Comparison of ENCODE assay signal across 8 cellular contexts in the genomic region with DNA sequence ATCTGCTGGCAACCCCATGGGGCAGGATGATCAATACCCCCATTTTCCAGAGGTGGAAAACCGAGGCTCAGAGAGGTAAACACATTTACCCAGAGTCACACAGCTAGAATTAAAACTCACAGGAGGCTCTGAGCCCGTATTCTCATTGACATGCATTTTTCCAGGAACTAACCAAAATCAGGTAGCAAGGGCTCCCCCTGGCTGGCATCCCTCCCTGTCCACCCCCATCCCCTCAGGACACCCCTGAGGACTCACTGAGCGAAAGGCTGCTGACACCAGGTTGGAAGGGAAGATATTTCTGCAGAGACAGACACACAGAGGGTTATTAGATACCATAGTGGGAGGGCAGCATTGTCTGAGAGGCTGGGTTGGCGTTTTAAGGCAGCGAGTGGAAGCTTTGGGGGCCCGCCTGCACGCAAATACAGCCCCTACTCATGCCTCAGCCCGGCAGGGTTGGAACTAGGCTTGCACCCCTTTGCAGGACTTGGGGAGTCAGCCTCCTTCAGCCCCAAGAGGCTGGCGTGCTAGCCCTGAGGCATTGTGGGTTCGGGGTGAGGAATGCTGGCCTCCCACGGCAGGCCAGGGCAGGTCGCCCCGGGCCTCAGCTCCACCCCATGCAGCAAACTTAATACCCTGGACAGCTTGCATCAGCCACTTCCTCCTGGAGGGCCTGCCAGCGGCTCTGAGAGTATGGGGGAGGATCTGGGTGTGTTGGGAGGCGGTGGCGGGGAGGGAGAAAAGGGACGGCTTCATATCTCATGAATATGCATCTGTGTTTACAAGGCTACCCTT. TPM values are rescaled to one million over a fixed set of nuclear protein-coding genes. Genes with fewer than 3 reads are reported as not detected.
A peak's percentile ranks its signal among the peaks of the same experiment; 100 is the strongest.
DNase-seq lines count a peak whose midpoint lies in the region; ATAC-seq and TF ChIP-seq lines count a peak whose summit lies in the region.

No MANE protein-coding gene starts in this region.

- no peak overlapping the region for H2AFZ ChIP-seq in OCI-LY7 (ENCODE audit: low read length)

- POLR2A ChIA-PET in OCI-LY7 (lab: Charles Lee): interaction anchor here (0.6 to 1.1 kb wide), 2 partner anchors 329 to 472 kb away, joined by 3 to 4 read pairs; partner anchors contain the start of gene ZC3H4

- peak overlapping the region; percentile 98 for H3K4me3 Mint-ChIP-seq in activated T-cell treated with anti-CD3 and anti-CD28 coated beads, Interleukin-2, amount 50 U/mL, for 4 hours
- H3K4me3 Mint-ChIP-seq in osteocyte (ENCODE audit: unreplicated experiment): peak overlapping the region; percentile 95

- no peaks in the 10 kb centered on the region for H3K9me3 ChIP-seq in OCI-LY7 (ENCODE audit: low read length)

- H3K9me2 ChIP-seq in OCI-LY7 (ENCODE audit: insufficient read depth, low read length): no peaks in the 10 kb centered on the region

- H3K4me1 ChIP-seq in OCI-LY7 (ENCODE audit: insufficient read depth, low read length, poor library complexity, severe bottlenecking): peaks cover 24% of the 10 kb centered on the region

- peaks cover 84% of the 10 kb centered on the region for H3K36me3 ChIP-seq in OCI-LY7 (ENCODE audit: insufficient read depth, low read length)

- H3K4me3 ChIP-seq in OCI-LY7 (ENCODE audit: low read depth, low read length, poor library complexity, severe bottlenecking): peak overlapping the region; percentile 87
- peak overlapping the region; percentile 96 for H3K4me3 ChIP-seq in fibroblast of villous mesenchyme (ENCODE audit: low read depth, low read length)

- intact Hi-C loops in OCI-LY7 (cut with micrococcal nuclease; ENCODE audit: unreplicated experiment): loop anchor here (5.0 kb wide), 1 partner anchor 67 kb away; the partner anchor contains the start of gene PRKD2

- H3K4me1 Mint-ChIP-seq in activated T-cell treated with anti-CD3 and anti-CD28 coated beads, Interleukin-2, amount 50 U/mL, for 4 hours (ENCODE audit: low read depth): peaks cover 40% of the 10 kb centered on the region
- H3K4me1 Mint-ChIP-seq in osteocyte (ENCODE audit: unreplicated experiment): peaks cover 52% of the 10 kb centered on the region

- DNase-seq in GM04503 (ENCODE audit: low read depth) (peak; percentile 77), OCI-LY7 (ENCODE audit: low spot score) (peak; percentile 92), fibroblast of villous mesenchyme (ENCODE audit: low read depth) (peak; percentile 95), osteocyte (ENCODE audit: extremely low spot score, unreplicated experiment) (peak; percentile 96)
- DNase-seq in activated T-cell treated with anti-CD3 and anti-CD28 coated beads, Interleukin-2, amount 50 U/mL, for 4 hours: peak; percentile 53

- H3K27ac ChIP-seq in OCI-LY7 (ENCODE audit: low read depth, low read length, poor library complexity, severe bottlenecking): peak overlapping the region; percentile 90

- peak overlapping the region; percentile 99 for H3K27ac Mint-ChIP-seq in osteocyte (ENCODE audit: unreplicated experiment)

- peak overlapping the region; percentile 74 for H3K4me2 ChIP-seq in OCI-LY7 (ENCODE audit: low read length)

- peaks cover 52% of the 10 kb centered on the region for H3K36me3 Mint-ChIP-seq in activated T-cell treated with anti-CD3 and anti-CD28 coated beads, Interleukin-2, amount 50 U/mL, for 4 hours (ENCODE audit: insufficient read depth)
- H3K36me3 Mint-ChIP-seq in osteocyte (ENCODE audit: unreplicated experiment): peaks cover 33% of the 10 kb centered on the region

- no peaks in the 10 kb centered on the region for H3K9me3 Mint-ChIP-seq in activated T-cell treated with anti-CD3 and anti-CD28 coated beads, Interleukin-2, amount 50 U/mL, for 4 hours
- H3K9me3 Mint-ChIP-seq in osteocyte (ENCODE audit: unreplicated experiment): no peaks in the 10 kb centered on the region

- peaks cover 74% of the 10 kb centered on the region for H3K79me2 ChIP-seq in OCI-LY7 (ENCODE audit: insufficient read depth, low read depth, low read length)

- peak; percentile 36 for ATAC-seq in HG03045 (IDR thresholded peaks at IDR 0.05; ENCODE audit: unreplicated experiment)
- peak; percentile 6 to 15 for ATAC-seq in activated T-cell treated with anti-CD3 and anti-CD28 coated beads, Interleukin-2, amount 50 U/mL, for 4 hours
- ATAC-seq in HG02884 (IDR thresholded peaks at IDR 0.05; ENCODE audit: unreplicated experiment): no peak
- ATAC-seq in GM21381 (IDR thresholded peaks at IDR 0.05; ENCODE audit: unreplicated experiment): no peak

- peaks cover 12% of the 10 kb centered on the region; the same call in 1 of the 2 replicates for H4K20me1 ChIP-seq in OCI-LY7 (ENCODE audit: insufficient read depth, low read length)

- BruUV-seq in OCI-LY7 (replicated peaks; lab: Mats Ljungman, UMichigan): no TSS peak

- H3K27me3 Mint-ChIP-seq in activated T-cell treated with anti-CD3 and anti-CD28 coated beads, Interleukin-2, amount 50 U/mL, for 4 hours (ENCODE audit: low read depth): no peaks in the 10 kb centered on the region
- no peaks in the 10 kb centered on the region for H3K27me3 Mint-ChIP-seq in osteocyte (ENCODE audit: unreplicated experiment)

- CTCF ChIA-PET in OCI-LY7 (lab: Charles Lee; ENCODE audit: unreplicated experiment): interaction anchor here (1.0 kb wide), 1 partner anchor 56 kb away, joined by 3 read pairs; no protein-coding TSS in a partner anchor

- TF ChIP-seq CTCF in OCI-LY7 (conservative IDR thresholded peaks at IDR 0.05; ENCODE audit: low read length) (peak; percentile 77), fibroblast of villous mesenchyme (IDR thresholded peaks at IDR 0.05; ENCODE audit: insufficient read depth, low read depth, low read length) (peak; percentile 51), osteocyte (IDR thresholded peaks at IDR 0.05) (peak; percentile 58)

RNA-seq across cellular contexts. Expression of gene SLC1A5, which starts 3.9 kb away (rescaled TPM):
- total RNA-seq in OCI-LY7 (2014; rRNA removed; shearing (Covaris generic)): 111 and 145 TPM in 2 replicates
- total RNA-seq in OCI-LY7 (2022) (161 and 167 TPM in 2 replicates), fibroblast of villous mesenchyme (196 and 224 TPM in 2 replicates), osteocyte (313 and 354 TPM in 2 replicates)
- 100 to 1,000 TPM; 349 to 439 (median 369) TPM for total RNA-seq in activated T-cell treated with anti-CD3 and anti-CD28 coated beads, Interleukin-2, amount 50 U/mL, for 4 hours

RNA-seq across cellular contexts. Expression of gene STRN4, which starts 38.2 kb away (rescaled TPM):
- 77.8 and 115 TPM in 2 replicates for total RNA-seq in OCI-LY7 (2014; rRNA removed; shearing (Covaris generic))
- 68.0 and 77.3 TPM in 2 replicates for total RNA-seq in OCI-LY7 (2022)
- 10 to 100 TPM; 91.3 to 98.0 (median 96.7) TPM for total RNA-seq in activated T-cell treated with anti-CD3 and anti-CD28 coated beads, Interleukin-2, amount 50 U/mL, for 4 hours
- 66.5 and 75.1 TPM in 2 replicates for total RNA-seq in fibroblast of villous mesenchyme
- 87.1 and 93.5 TPM in 2 replicates for total RNA-seq in osteocyte

RNA-seq across cellular contexts. Expression of gene FKRP, which starts 38.6 kb away (rescaled TPM):
- 15.5 and 24.6 TPM in 2 replicates for total RNA-seq in OCI-LY7 (2014; rRNA removed; shearing (Covaris generic))
- total RNA-seq in OCI-LY7 (2022): 18.9 and 26.6 TPM in 2 replicates
- total RNA-seq in activated T-cell treated with anti-CD3 and anti-CD28 coated beads, Interleukin-2, amount 50 U/mL, for 4 hours: 10 to 100 TPM; 26.0 to 31.2 (median 28.9) TPM
- 18.1 and 19.6 TPM in 2 replicates for total RNA-seq in fibroblast of villous mesenchyme
- 34.0 and 37.7 TPM in 2 replicates for total RNA-seq in osteocyte

Comparison
In these comparisons a context has a peak if more than half of its experiments do, and no peak if none do; other contexts are left out.
1. ATAC-seq: peak in HG03045 (single experiment) and activated T-cell treated with anti-CD3 and anti-CD28 coated beads, Interleukin-2, amount 50 U/mL, for 4 hours (2 of 2); none in HG02884 (single experiment) and GM21381 (single experiment).
2. Peak in every context shown above with its lines, with median percentiles within 50 percentile points of each other: DNase-seq and CTCF ChIP-seq.